ENCODE assay signal across 1 cellular context in the genomic region with DNA sequence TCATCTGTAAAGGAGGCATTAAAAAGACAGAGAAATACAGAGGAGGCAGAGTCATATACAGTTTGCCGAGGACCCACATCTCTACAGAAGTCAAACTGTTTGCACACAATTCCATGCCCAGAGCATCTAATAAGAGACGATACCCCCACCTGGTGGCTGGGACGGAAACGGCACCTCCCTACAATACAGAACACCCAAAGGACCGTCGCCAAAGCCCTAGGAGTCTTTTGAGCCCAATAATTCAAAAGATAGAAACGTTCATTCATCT.
TF ChIP-seq lines count a peak whose summit lies in the region.

No MANE protein-coding gene starts in this region.

TF ChIP-seq in HEK293, 187 proteins besides CTCF, POLR2A, EP300 and RAD21 (continued from another document):
- TF ChIP-seq ZNF549 (tag by site-specific recombination; IDR thresholded peaks at IDR 0.05) (no peak), ZNF707 (tag by site-specific recombination; IDR thresholded peaks at IDR 0.05) (no peak), KLF8 (tag by site-specific recombination; IDR thresholded peaks at IDR 0.05) (no peak), ZSCAN16 (tag by site-specific recombination; IDR thresholded peaks at IDR 0.05) (0 out of 2 replicates have a peak, but pooled peaks have one; percentile 47), SP3 (tag by site-specific recombination; IDR thresholded peaks at IDR 0.05) (no peak), ZNF433 (tag by site-specific recombination; IDR thresholded peaks at IDR 0.05; ENCODE audit: low read depth) (no peak), ZNF366 (tag by site-specific recombination; conservative IDR thresholded peaks at IDR 0.05) (no peak; the same call in 1 of the 2 replicates), ZNF654 (tag by site-specific recombination; IDR thresholded peaks at IDR 0.05; ENCODE audit: low read depth) (peak; percentile 100), ZFP41 (tag by site-specific recombination; IDR thresholded peaks at IDR 0.05; ENCODE audit: borderline replicate concordance) (no peak), ZNF660 (tag by site-specific recombination; IDR thresholded peaks at IDR 0.05) (0 out of 2 replicates have a peak, but pooled peaks have one; percentile 99), ZBTB44 (tag by site-specific recombination; IDR thresholded peaks at IDR 0.05) (no peak), ZNF362 (tag by site-specific recombination; IDR thresholded peaks at IDR 0.05) (no peak), ZNF132 (tag by site-specific recombination; IDR thresholded peaks at IDR 0.05; ENCODE audit: borderline replicate concordance) (no peak), ZNF792 (tag by site-specific recombination; IDR thresholded peaks at IDR 0.05) (peak; percentile 89; the same call in 1 of the 2 replicates), ZNF510 (tag by site-specific recombination; IDR thresholded peaks at IDR 0.05; ENCODE audit: insufficient replicate concordance) (no peak), ZNF214 (tag by site-specific recombination; IDR thresholded peaks at IDR 0.05; ENCODE audit: borderline replicate concordance) (no peak), ZNF670 (tag by site-specific recombination; IDR thresholded peaks at IDR 0.05; ENCODE audit: low read depth) (no peak), ZNF16 (tag by site-specific recombination; IDR thresholded peaks at IDR 0.05; ENCODE audit: low read depth) (no peak), ZNF26 (tag by site-specific recombination; IDR thresholded peaks at IDR 0.05) (no peak), ZNF624 (tag by site-specific recombination; IDR thresholded peaks at IDR 0.05) (no peak), ZNF768 (tag by site-specific recombination; IDR thresholded peaks at IDR 0.05) (no peak), ZBTB21 (tag by site-specific recombination; IDR thresholded peaks at IDR 0.05) (no peak), ZFP69B (tag by site-specific recombination; IDR thresholded peaks at IDR 0.05) (peak; percentile 88), PRDM1 (tag by site-specific recombination; IDR thresholded peaks at IDR 0.05) (no peak), ZBTB17 (tag by site-specific recombination; IDR thresholded peaks at IDR 0.05) (no peak), ZNF501 (tag by site-specific recombination; IDR thresholded peaks at IDR 0.05) (peak; percentile 97), ZNF324 (tag by site-specific recombination; IDR thresholded peaks at IDR 0.05) (no peak)
- TF ChIP-seq, protein P1, sequence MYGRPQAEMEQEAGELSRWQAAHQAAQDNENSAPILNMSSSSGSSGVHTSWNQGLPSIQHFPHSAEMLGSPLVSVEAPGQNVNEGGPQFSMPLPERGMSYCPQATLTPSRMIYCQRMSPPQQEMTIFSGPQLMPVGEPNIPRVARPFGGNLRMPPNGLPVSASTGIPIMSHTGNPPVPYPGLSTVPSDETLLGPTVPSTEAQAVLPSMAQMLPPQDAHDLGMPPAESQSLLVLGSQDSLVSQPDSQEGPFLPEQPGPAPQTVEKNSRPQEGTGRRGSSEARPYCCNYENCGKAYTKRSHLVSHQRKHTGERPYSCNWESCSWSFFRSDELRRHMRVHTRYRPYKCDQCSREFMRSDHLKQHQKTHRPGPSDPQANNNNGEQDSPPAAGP (tag by site-specific recombination; IDR thresholded peaks at IDR 0.05), result no peak
- TF ChIP-seq, protein P2, sequence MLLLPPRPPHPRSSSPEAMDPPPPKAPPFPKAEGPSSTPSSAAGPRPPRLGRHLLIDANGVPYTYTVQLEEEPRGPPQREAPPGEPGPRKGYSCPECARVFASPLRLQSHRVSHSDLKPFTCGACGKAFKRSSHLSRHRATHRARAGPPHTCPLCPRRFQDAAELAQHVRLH (tag by site-specific recombination; IDR thresholded peaks at IDR 0.05), result no peak
